Comparison of ENCODE assay signal across 1 cellular context in genomic region chr12:39081910-39082309, GRCh38.
TF ChIP-seq lines count a peak whose summit lies in the region.

No MANE protein-coding gene starts in this region.

TF ChIP-seq in GM12878, 131 proteins besides CTCF, POLR2A, EP300 and RAD21 (continues in another document):
- TF ChIP-seq, protein P1, sequence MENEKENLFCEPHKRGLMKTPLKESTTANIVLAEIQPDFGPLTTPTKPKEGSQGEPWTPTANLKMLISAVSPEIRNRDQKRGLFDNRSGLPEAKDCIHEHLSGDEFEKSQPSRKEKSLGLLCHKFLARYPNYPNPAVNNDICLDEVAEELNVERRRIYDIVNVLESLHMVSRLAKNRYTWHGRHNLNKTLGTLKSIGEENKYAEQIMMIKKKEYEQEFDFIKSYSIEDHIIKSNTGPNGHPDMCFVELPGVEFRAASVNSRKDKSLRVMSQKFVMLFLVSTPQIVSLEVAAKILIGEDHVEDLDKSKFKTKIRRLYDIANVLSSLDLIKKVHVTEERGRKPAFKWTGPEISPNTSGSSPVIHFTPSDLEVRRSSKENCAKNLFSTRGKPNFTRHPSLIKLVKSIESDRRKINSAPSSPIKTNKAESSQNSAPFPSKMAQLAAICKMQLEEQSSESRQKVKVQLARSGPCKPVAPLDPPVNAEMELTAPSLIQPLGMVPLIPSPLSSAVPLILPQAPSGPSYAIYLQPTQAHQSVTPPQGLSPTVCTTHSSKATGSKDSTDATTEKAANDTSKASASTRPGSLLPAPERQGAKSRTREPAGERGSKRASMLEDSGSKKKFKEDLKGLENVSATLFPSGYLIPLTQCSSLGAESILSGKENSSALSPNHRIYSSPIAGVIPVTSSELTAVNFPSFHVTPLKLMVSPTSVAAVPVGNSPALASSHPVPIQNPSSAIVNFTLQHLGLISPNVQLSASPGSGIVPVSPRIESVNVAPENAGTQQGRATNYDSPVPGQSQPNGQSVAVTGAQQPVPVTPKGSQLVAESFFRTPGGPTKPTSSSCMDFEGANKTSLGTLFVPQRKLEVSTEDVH (IDR thresholded peaks at IDR 0.05; ENCODE audit: low read depth, partially characterized antibody): no peak
- TF ChIP-seq ZNF24 (IDR thresholded peaks at IDR 0.05) (peak; percentile 93), MYC (IDR thresholded peaks at IDR 0.05; ENCODE audit: insufficient read depth, insufficient read length, insufficient replicate concordance, low read length, severe bottlenecking) (no peak), IKZF1 (conservative IDR thresholded peaks at IDR 0.05) (0 out of 2 replicates have a peak, but pooled peaks have one; percentile 37), EZH2 (IDR thresholded peaks at IDR 0.05; ENCODE audit: borderline replicate concordance, control insufficient read depth, low read depth, low read length) (no peak), SP1 (IDR thresholded peaks at IDR 0.05; ENCODE audit: low read depth, low read length) (no peak), BCL11A (IDR thresholded peaks at IDR 0.05; ENCODE audit: low read depth, low read length) (no peak; the same call in 1 of the 2 replicates), MTA2 (IDR thresholded peaks at IDR 0.05; ENCODE audit: low read depth) (peak; percentile 99), IRF5 (IDR thresholded peaks at IDR 0.05; ENCODE audit: borderline replicate concordance) (no peak), SMC3 (IDR thresholded peaks at IDR 0.05; ENCODE audit: borderline replicate concordance, low read length) (no peak), IKZF2 (IDR thresholded peaks at IDR 0.05) (peak; percentile 42 to 56; a peak in 2 of 4 replicates), PBX3 (IDR thresholded peaks at IDR 0.05; ENCODE audit: insufficient replicate concordance, low read depth, low read length) (no peak), GATAD2B (conservative IDR thresholded peaks at IDR 0.05; ENCODE audit: low read depth) (no peak), RBBP5 (conservative IDR thresholded peaks at IDR 0.05) (no peak), POU2F2 (IDR thresholded peaks at IDR 0.05; ENCODE audit: borderline replicate concordance, low read depth, low read length) (no peak), SREBF1 (IDR thresholded peaks at IDR 0.05; ENCODE audit: low read length) (peak; percentile 60; the same call in 1 of the 2 replicates), PRDM15 (CRISPR knock-in tag; IDR thresholded peaks at IDR 0.05) (no peak), E2F4 (IDR thresholded peaks at IDR 0.05; ENCODE audit: low read depth, low read length) (no peak), FOS (IDR thresholded peaks at IDR 0.05; ENCODE audit: borderline replicate concordance, extremely low read depth, insufficient read length) (no peak), STAT1 (conservative IDR thresholded peaks at IDR 0.05) (no peak), TAF1 (IDR thresholded peaks at IDR 0.05; ENCODE audit: borderline replicate concordance, low read depth, low read length) (no peak), TCF7 (IDR thresholded peaks at IDR 0.05; ENCODE audit: borderline replicate concordance) (no peak), DPF2 (IDR thresholded peaks at IDR 0.05) (no peak), JUND (IDR thresholded peaks at IDR 0.05; ENCODE audit: low read depth, low read length) (no peak), EGR1 (IDR thresholded peaks at IDR 0.05; ENCODE audit: borderline replicate concordance in 1 of 2, low read depth in 2 of 2, low read length in 2 of 2) (no peak), ATF7 (IDR thresholded peaks at IDR 0.05; ENCODE audit: low read depth) (peak; percentile 71), MYB (IDR thresholded peaks at IDR 0.05; ENCODE audit: borderline replicate concordance, low read depth, low read length) (no peak), BHLHE40 (IDR thresholded peaks at IDR 0.05; ENCODE audit: borderline replicate concordance in 1 of 2, low read depth in 2 of 2, low read length in 1 of 2) (peak in 1 of 2 experiments; percentile 46; a peak in 1 of 4 replicates), ZNF622 (IDR thresholded peaks at IDR 0.05) (no peak), SREBF2 (IDR thresholded peaks at IDR 0.05; ENCODE audit: low read length) (no peak), ZNF217 (IDR thresholded peaks at IDR 0.05) (peak; percentile 85), KAT2A (conservative IDR thresholded peaks at IDR 0.05; ENCODE audit: control insufficient read depth, low read depth, low read length) (no peak), ZNF384 (IDR thresholded peaks at IDR 0.05; ENCODE audit: borderline replicate concordance, low read depth, low read length) (no peak), CHD1 (IDR thresholded peaks at IDR 0.05; ENCODE audit: low read depth, low read length) (no peak), USF1 (IDR thresholded peaks at IDR 0.05; ENCODE audit: borderline replicate concordance, extremely low read length, insufficient read depth, low read depth, low read length) (no peak), SMARCA5 (IDR thresholded peaks at IDR 0.05) (no peak), HDGF (IDR thresholded peaks at IDR 0.05) (no peak), SIN3A (IDR thresholded peaks at IDR 0.05; ENCODE audit: low read depth, low read length) (no peak), CBFB (IDR thresholded peaks at IDR 0.05; ENCODE audit: low read depth) (no peak), TCF3 (IDR thresholded peaks at IDR 0.05; ENCODE audit: borderline replicate concordance, insufficient read depth, low read depth, low read length) (no peak), ZBED1 (IDR thresholded peaks at IDR 0.05; ENCODE audit: borderline replicate concordance) (no peak), ZSCAN29 (IDR thresholded peaks at IDR 0.05) (no peak), STAT3 (IDR thresholded peaks at IDR 0.05; ENCODE audit: low read depth, low read length) (no peak), CHD4 (IDR thresholded peaks at IDR 0.05) (no peak), CHD2 (IDR thresholded peaks at IDR 0.05; ENCODE audit: borderline replicate concordance, low read depth, low read length) (no peak)
- TF ChIP-seq, protein P2, sequence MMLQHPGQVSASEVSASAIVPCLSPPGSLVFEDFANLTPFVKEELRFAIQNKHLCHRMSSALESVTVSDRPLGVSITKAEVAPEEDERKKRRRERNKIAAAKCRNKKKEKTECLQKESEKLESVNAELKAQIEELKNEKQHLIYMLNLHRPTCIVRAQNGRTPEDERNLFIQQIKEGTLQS (IDR thresholded peaks at IDR 0.05; ENCODE audit: borderline replicate concordance, extremely low read depth, low read depth, low read length): no peak
- TF ChIP-seq, protein P3, sequence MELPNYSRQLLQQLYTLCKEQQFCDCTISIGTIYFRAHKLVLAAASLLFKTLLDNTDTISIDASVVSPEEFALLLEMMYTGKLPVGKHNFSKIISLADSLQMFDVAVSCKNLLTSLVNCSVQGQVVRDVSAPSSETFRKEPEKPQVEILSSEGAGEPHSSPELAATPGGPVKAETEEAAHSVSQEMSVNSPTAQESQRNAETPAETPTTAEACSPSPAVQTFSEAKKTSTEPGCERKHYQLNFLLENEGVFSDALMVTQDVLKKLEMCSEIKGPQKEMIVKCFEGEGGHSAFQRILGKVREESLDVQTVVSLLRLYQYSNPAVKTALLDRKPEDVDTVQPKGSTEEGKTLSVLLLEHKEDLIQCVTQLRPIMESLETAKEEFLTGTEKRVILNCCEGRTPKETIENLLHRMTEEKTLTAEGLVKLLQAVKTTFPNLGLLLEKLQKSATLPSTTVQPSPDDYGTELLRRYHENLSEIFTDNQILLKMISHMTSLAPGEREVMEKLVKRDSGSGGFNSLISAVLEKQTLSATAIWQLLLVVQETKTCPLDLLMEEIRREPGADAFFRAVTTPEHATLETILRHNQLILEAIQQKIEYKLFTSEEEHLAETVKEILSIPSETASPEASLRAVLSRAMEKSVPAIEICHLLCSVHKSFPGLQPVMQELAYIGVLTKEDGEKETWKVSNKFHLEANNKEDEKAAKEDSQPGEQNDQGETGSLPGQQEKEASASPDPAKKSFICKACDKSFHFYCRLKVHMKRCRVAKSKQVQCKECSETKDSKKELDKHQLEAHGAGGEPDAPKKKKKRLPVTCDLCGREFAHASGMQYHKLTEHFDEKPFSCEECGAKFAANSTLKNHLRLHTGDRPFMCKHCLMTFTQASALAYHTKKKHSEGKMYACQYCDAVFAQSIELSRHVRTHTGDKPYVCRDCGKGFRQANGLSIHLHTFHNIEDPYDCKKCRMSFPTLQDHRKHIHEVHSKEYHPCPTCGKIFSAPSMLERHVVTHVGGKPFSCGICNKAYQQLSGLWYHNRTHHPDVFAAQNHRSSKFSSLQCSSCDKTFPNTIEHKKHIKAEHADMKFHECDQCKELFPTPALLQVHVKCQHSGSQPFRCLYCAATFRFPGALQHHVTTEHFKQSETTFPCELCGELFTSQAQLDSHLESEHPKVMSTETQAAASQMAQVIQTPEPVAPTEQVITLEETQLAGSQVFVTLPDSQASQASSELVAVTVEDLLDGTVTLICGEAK (IDR thresholded peaks at IDR 0.05; ENCODE audit: borderline replicate concordance): peak; percentile 52; the same call in 1 of the 2 replicates
- TF ChIP-seq, protein P4, sequence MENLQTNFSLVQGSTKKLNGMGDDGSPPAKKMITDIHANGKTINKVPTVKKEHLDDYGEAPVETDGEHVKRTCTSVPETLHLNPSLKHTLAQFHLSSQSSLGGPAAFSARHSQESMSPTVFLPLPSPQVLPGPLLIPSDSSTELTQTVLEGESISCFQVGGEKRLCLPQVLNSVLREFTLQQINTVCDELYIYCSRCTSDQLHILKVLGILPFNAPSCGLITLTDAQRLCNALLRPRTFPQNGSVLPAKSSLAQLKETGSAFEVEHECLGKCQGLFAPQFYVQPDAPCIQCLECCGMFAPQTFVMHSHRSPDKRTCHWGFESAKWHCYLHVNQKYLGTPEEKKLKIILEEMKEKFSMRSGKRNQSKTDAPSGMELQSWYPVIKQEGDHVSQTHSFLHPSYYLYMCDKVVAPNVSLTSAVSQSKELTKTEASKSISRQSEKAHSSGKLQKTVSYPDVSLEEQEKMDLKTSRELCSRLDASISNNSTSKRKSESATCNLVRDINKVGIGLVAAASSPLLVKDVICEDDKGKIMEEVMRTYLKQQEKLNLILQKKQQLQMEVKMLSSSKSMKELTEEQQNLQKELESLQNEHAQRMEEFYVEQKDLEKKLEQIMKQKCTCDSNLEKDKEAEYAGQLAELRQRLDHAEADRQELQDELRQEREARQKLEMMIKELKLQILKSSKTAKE (IDR thresholded peaks at IDR 0.05; ENCODE audit: low read depth, poor library complexity, severe bottlenecking): no peak
